ENCODE assay signal across 2 cellular contexts in the genomic region with DNA sequence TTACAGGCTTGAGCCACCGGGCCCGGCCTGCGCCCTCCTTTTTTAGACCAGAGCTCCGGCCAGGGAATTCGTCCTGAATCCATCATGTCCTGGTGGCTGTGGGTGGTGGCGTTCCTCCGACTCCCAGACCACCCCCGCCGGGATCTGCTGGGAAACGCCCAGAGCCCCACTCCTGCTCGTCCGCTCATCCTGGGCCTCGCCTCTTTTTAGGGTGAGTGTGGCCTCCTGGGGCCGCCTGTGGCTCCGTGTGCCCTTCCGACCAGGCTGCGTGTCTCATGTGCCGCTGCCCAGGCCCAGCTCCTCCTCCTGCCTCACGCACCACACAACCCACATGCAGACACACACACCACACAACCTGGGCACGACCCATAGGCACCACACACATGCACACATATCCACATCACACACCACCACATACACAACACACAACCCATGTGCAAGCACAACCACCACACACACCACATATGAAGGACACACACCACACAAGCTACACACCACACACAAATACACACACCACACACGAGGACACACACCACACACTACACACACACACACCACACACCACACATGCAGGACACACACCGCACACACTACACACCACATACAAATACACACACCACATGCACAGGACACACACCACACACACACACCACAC.
TF ChIP-seq lines count a peak whose summit lies in the region.

No MANE protein-coding gene starts in this region.

TF ChIP-seq in IMR-90, 13 proteins besides CTCF, POLR2A, EP300 and RAD21 (continued from another document):
- no peak for TF ChIP-seq RCOR1 (IDR thresholded peaks at IDR 0.05; ENCODE audit: insufficient replicate concordance, low read length)
- TF ChIP-seq FOS (IDR thresholded peaks at IDR 0.05; ENCODE audit: low read depth, low read length): no peak
- no peak for TF ChIP-seq NFE2L2 (IDR thresholded peaks at IDR 0.05; ENCODE audit: low read depth, low read length)
- no peak for TF ChIP-seq CHD1 (IDR thresholded peaks at IDR 0.05; ENCODE audit: low read depth, low read length)
- TF ChIP-seq, protein P1, sequence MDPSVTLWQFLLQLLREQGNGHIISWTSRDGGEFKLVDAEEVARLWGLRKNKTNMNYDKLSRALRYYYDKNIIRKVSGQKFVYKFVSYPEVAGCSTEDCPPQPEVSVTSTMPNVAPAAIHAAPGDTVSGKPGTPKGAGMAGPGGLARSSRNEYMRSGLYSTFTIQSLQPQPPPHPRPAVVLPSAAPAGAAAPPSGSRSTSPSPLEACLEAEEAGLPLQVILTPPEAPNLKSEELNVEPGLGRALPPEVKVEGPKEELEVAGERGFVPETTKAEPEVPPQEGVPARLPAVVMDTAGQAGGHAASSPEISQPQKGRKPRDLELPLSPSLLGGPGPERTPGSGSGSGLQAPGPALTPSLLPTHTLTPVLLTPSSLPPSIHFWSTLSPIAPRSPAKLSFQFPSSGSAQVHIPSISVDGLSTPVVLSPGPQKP (IDR thresholded peaks at IDR 0.05; ENCODE audit: borderline replicate concordance, low read depth, low read length): no peak
- TF ChIP-seq MAFK (IDR thresholded peaks at IDR 0.05; ENCODE audit: low read depth, low read length): no peak
- TF ChIP-seq, protein P2, sequence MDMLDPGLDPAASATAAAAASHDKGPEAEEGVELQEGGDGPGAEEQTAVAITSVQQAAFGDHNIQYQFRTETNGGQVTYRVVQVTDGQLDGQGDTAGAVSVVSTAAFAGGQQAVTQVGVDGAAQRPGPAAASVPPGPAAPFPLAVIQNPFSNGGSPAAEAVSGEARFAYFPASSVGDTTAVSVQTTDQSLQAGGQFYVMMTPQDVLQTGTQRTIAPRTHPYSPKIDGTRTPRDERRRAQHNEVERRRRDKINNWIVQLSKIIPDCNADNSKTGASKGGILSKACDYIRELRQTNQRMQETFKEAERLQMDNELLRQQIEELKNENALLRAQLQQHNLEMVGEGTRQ (IDR thresholded peaks at IDR 0.05; ENCODE audit: low read depth, low read length): no peak
- TF ChIP-seq SMC3 (IDR thresholded peaks at IDR 0.05; ENCODE audit: low read depth, low read length): no peak
- no peak for TF ChIP-seq MAZ (IDR thresholded peaks at IDR 0.05; ENCODE audit: borderline replicate concordance, low read depth, low read length)
- TF ChIP-seq MXI1 (IDR thresholded peaks at IDR 0.05; ENCODE audit: borderline replicate concordance, low read depth, low read length): no peak
- TF ChIP-seq RFX5 (IDR thresholded peaks at IDR 0.05; ENCODE audit: low read depth, low read length): no peak
TF ChIP-seq in IMR-90: peak in this region for 0.

TF ChIP-seq in HepG2, 621 proteins besides CTCF, POLR2A, EP300 and RAD21 (continued from another document):
- TF ChIP-seq, protein P3, sequence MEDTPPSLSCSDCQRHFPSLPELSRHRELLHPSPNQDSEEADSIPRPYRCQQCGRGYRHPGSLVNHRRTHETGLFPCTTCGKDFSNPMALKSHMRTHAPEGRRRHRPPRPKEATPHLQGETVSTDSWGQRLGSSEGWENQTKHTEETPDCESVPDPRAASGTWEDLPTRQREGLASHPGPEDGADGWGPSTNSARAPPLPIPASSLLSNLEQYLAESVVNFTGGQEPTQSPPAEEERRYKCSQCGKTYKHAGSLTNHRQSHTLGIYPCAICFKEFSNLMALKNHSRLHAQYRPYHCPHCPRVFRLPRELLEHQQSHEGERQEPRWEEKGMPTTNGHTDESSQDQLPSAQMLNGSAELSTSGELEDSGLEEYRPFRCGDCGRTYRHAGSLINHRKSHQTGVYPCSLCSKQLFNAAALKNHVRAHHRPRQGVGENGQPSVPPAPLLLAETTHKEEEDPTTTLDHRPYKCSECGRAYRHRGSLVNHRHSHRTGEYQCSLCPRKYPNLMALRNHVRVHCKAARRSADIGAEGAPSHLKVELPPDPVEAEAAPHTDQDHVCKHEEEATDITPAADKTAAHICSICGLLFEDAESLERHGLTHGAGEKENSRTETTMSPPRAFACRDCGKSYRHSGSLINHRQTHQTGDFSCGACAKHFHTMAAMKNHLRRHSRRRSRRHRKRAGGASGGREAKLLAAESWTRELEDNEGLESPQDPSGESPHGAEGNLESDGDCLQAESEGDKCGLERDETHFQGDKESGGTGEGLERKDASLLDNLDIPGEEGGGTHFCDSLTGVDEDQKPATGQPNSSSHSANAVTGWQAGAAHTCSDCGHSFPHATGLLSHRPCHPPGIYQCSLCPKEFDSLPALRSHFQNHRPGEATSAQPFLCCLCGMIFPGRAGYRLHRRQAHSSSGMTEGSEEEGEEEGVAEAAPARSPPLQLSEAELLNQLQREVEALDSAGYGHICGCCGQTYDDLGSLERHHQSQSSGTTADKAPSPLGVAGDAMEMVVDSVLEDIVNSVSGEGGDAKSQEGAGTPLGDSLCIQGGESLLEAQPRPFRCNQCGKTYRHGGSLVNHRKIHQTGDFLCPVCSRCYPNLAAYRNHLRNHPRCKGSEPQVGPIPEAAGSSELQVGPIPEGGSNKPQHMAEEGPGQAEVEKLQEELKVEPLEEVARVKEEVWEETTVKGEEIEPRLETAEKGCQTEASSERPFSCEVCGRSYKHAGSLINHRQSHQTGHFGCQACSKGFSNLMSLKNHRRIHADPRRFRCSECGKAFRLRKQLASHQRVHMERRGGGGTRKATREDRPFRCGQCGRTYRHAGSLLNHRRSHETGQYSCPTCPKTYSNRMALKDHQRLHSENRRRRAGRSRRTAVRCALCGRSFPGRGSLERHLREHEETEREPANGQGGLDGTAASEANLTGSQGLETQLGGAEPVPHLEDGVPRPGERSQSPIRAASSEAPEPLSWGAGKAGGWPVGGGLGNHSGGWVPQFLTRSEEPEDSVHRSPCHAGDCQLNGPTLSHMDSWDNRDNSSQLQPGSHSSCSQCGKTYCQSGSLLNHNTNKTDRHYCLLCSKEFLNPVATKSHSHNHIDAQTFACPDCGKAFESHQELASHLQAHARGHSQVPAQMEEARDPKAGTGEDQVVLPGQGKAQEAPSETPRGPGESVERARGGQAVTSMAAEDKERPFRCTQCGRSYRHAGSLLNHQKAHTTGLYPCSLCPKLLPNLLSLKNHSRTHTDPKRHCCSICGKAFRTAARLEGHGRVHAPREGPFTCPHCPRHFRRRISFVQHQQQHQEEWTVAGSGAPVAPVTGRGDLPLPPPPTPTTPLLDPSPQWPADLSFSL (CRISPR knock-in tag; IDR thresholded peaks at IDR 0.05): peak; percentile 91
- TF ChIP-seq ZFP82 (CRISPR knock-in tag; IDR thresholded peaks at IDR 0.05; ENCODE audit: borderline replicate concordance) (no peak), YEATS2 (CRISPR knock-in tag; IDR thresholded peaks at IDR 0.05; ENCODE audit: borderline replicate concordance) (no peak), ZNF207 (IDR thresholded peaks at IDR 0.05; ENCODE audit: borderline replicate concordance) (0 out of 2 replicates have a peak, but pooled peaks have one; percentile 31), ZFP36L1 (CRISPR knock-in tag; IDR thresholded peaks at IDR 0.05) (no peak)
- TF ChIP-seq, protein P4, sequence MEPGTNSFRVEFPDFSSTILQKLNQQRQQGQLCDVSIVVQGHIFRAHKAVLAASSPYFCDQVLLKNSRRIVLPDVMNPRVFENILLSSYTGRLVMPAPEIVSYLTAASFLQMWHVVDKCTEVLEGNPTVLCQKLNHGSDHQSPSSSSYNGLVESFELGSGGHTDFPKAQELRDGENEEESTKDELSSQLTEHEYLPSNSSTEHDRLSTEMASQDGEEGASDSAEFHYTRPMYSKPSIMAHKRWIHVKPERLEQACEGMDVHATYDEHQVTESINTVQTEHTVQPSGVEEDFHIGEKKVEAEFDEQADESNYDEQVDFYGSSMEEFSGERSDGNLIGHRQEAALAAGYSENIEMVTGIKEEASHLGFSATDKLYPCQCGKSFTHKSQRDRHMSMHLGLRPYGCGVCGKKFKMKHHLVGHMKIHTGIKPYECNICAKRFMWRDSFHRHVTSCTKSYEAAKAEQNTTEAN (CRISPR knock-in tag; conservative IDR thresholded peaks at IDR 0.05): no peak
